In genomic region chr17:58338454-58338841, GRCh38 we compare ENCODE assay signal across 9 cellular contexts. TPM values are rescaled to one million over a fixed set of nuclear protein-coding genes. Genes with fewer than 3 reads are reported as not detected.
DNase-seq lines count a peak whose midpoint lies in the region; ATAC-seq and TF ChIP-seq lines count a peak whose summit lies in the region.
"Had no signal": no experiment of that assay in that cellular context is flagged by ENCODE, and none has a peak within 500 bp of the region (broad histone marks: within the 10 kb centered on the region; RNA-seq: fewer than 3 reads in every experiment).

No MANE protein-coding gene starts in this region.

- TF ChIP-seq POLR2A in prostate gland (IDR thresholded peaks at IDR 0.05), result no peak

- no peaks in the 10 kb centered on the region for H3K9me3 Mint-ChIP-seq in dendritic cell treated with granulocyte-macrophage colony-stimulating factor and Interleukin-4, amounts not matched to agents 40 ng/mL and 50 ng/mL, for 4 days

- ATAC-seq in HG03378 (IDR thresholded peaks at IDR 0.05; ENCODE audit: unreplicated experiment), result no peak
- no peak for ATAC-seq in HG03571 (IDR thresholded peaks at IDR 0.05; ENCODE audit: unreplicated experiment)
- ATAC-seq in GM21576 (IDR thresholded peaks at IDR 0.05; ENCODE audit: unreplicated experiment), result no peak

- POLR2A ChIA-PET in GM10248 (lab: Yijun Ruan, JAX), result interaction anchor here (0.5 to 5.9 kb wide), 10 partner anchors 9 to 1451 kb away, joined by 3 to 39 read pairs (median 7); partner anchors contain the start of genes RNF43, SUPT4H1 and TSPOAP1

- no peaks in the 10 kb centered on the region for H3K36me3 ChIP-seq in prostate gland

- peak overlapping the region; percentile 77 for H3K4me3 Mint-ChIP-seq in dendritic cell treated with granulocyte-macrophage colony-stimulating factor and Interleukin-4, amounts not matched to agents 40 ng/mL and 50 ng/mL, for 4 days

- peak overlapping the region; percentile 100 for H3K27ac Mint-ChIP-seq in dendritic cell treated with granulocyte-macrophage colony-stimulating factor and Interleukin-4, amounts not matched to agents 40 ng/mL and 50 ng/mL, for 4 days

- TF ChIP-seq CTCF in GM10248 (IDR thresholded peaks at IDR 0.05; ENCODE audit: control extremely low read depth, extremely low read depth, low read depth, missing control alignments) (peak; percentile 13), HL-60 (IDR thresholded peaks at IDR 0.05; ENCODE audit: insufficient read depth, low read length) (no peak), prostate gland (IDR thresholded peaks at IDR 0.05) (no peak)

- H3K4me3 ChIP-seq in HL-60 (replicated peaks; ENCODE audit: insufficient read depth, low read length) (peak overlapping the region; percentile 55), prostate gland (no peak overlapping the region)

- intact Hi-C loops in dendritic cell treated with granulocyte-macrophage colony-stimulating factor and Interleukin-4, amounts not matched to agents 40 ng/mL and 50 ng/mL, for 4 days (cut with micrococcal nuclease), result loop anchor here (1.0 kb wide), 1 partner anchor 9 kb away; no protein-coding TSS in a partner anchor
- intact Hi-C loops in prostate gland (cut with DNase I), result no loop called here

- H3K4me1 ChIP-seq in prostate gland (replicated peaks), result no peaks in the 10 kb centered on the region

- no peak for DNase-seq in GM10248 (ENCODE audit: extremely low spot score)
- no peak for DNase-seq in HL-60 (ENCODE audit: low read depth in 1 of 2, low spot score in 1 of 2)
- no peak for DNase-seq in prostate gland (ENCODE audit: low spot score)
- DNase-seq in cerebellar cortex (ENCODE audit: low spot score), result no peak

- no peaks in the 10 kb centered on the region for H3K27me3 Mint-ChIP-seq in dendritic cell treated with granulocyte-macrophage colony-stimulating factor and Interleukin-4, amounts not matched to agents 40 ng/mL and 50 ng/mL, for 4 days

- WGBS in prostate gland, result 80% methylated on average over 3 of the region's 3 CpGs

- H3K27me3 ChIP-seq in HL-60 (ENCODE audit: insufficient read depth, poor library complexity, severe bottlenecking) (no peaks in the 10 kb centered on the region), prostate gland (replicated peaks; ENCODE audit: insufficient read depth) (no peaks in the 10 kb centered on the region)

- CTCF ChIA-PET in GM10248 (lab: Yijun Ruan, JAX), result interaction anchor here (0.8 to 5.4 kb wide), 7 partner anchors 11 to 329 kb away, joined by 3 to 41 read pairs (median 8); partner anchors contain the start of genes RNF43 and SUPT4H1

- no peaks in the 10 kb centered on the region for H3K9me3 ChIP-seq in prostate gland

- peak overlapping the region; percentile 100 for H3K27ac ChIP-seq in HL-60 (replicated peaks)
- peak overlapping the region; percentile 51 to 70 for H3K27ac ChIP-seq in prostate gland

- H3K36me3 Mint-ChIP-seq in dendritic cell treated with granulocyte-macrophage colony-stimulating factor and Interleukin-4, amounts not matched to agents 40 ng/mL and 50 ng/mL, for 4 days (ENCODE audit: low read depth), result peaks cover 21% of the 10 kb centered on the region

- H3K4me1 Mint-ChIP-seq in dendritic cell treated with granulocyte-macrophage colony-stimulating factor and Interleukin-4, amounts not matched to agents 40 ng/mL and 50 ng/mL, for 4 days (ENCODE audit: low read depth), result peaks cover 94% of the 10 kb centered on the region

RNA-seq across cellular contexts. Expression of gene TSPOAP1, which starts 9.9 kb away (rescaled TPM):
- total RNA-seq in prostate gland, result 10 to 100 TPM; 22.7 to 26.5 TPM
- total RNA-seq: pulmonary artery endothelial cell had no signal

RNA-seq across cellular contexts. Expression of gene SUPT4H1, which starts 13.6 kb away (rescaled TPM):
- 10 to 100 TPM; 44.8 to 70.0 TPM for total RNA-seq in prostate gland

RNA-seq across cellular contexts. Expression of gene MPO, which starts 57.7 kb away (rescaled TPM):
- total RNA-seq in prostate gland, result under 1 TPM in 1 of 2 donors, not detected in 1; 0.57 TPM
